Comparison of ENCODE assay signal across 8 cellular contexts in the genomic region with DNA sequence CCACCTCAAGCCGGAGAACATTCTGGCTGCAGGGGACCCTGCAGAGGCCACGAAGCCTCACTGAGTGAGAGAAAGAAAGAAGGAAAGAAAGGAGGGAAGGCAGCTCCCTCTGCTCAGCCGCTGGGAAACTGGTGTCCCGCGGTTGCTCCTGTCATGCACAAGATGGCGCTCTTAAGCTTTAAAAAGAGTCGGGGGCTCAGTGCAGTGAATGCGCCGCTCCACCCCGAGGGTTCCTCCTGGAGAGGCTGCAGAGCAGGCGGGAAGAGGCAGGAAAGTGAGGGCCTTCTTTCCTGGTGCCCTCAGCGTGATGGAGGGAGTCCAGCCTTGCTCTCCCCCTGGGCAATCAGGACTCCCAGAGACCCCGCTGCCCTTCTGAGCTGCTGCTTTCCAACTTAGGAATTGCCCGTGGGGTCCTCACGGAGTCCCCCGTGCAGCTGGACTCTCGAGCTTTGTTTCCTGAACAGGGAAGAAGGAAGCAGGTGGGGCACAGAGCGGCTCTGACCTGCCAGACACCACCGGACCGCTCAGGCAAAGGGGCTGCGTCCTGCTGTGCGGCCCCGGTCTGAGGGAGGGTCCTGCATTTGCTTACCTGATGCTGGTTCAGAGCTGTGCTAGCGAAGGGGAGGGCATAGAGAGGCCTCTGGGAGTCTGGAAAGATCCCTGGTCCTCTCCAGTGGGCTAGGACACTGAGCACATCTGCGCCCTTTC.
DNase-seq lines count a peak whose midpoint lies in the region; ATAC-seq lines count a peak whose summit lies in the region.

No MANE protein-coding gene starts in this region.

- H2AFZ ChIP-seq in neuronal stem cell (ENCODE audit: low read length): peak overlapping the region; percentile 57

- H3K9me3 Mint-ChIP-seq in activated T-helper 17 cell treated with anti-CD3 and anti-CD28 coated beads, Interleukin-2, amount 50 U/mL, for 72 hours: no peaks in the 10 kb centered on the region

- H3K4ac ChIP-seq in neuronal stem cell (ENCODE audit: low read length): no peak overlapping the region

- peak; percentile 21 for DNase-seq in activated T-cell treated with anti-CD3 and anti-CD28 coated beads for 48 hours (ENCODE audit: low read depth)
- no peak for DNase-seq in activated T-cell treated with anti-CD3 and anti-CD28 coated beads for 4 hours
- DNase-seq in NCI-H2171 (lab: John Stamatoyannopoulos, UW): peak; percentile 69
- peak; percentile 68 for DNase-seq in dermis blood vessel endothelial cell
- peak; percentile 70 for DNase-seq in neuronal stem cell (ENCODE audit: low spot score)
- DNase-seq in middle frontal gyrus (ENCODE audit: extremely low spot score, low spot score): no peak
- DNase-seq in GM19238 (ENCODE audit: insufficient read length, low spot score): no peak

- no peak overlapping the region for H3K4me3 Mint-ChIP-seq in activated T-helper 17 cell treated with anti-CD3 and anti-CD28 coated beads, Interleukin-2, amount 50 U/mL, for 72 hours

- no peak overlapping the region for H3K27ac ChIP-seq in neuronal stem cell (replicated peaks; ENCODE audit: low read length)

- H3K18ac ChIP-seq in neuronal stem cell (ENCODE audit: low read length): peak overlapping the region; percentile 76

- H2BK120ac ChIP-seq in neuronal stem cell (ENCODE audit: low read depth, low read length): no peak overlapping the region

- no peak overlapping the region for H3K27ac Mint-ChIP-seq in activated T-helper 17 cell treated with anti-CD3 and anti-CD28 coated beads, Interleukin-2, amount 50 U/mL, for 72 hours

- no peak overlapping the region for H3K23ac ChIP-seq in neuronal stem cell (ENCODE audit: low read depth, low read length, poor library complexity)

- peak overlapping the region; percentile 84 for H2BK15ac ChIP-seq in neuronal stem cell (ENCODE audit: low read length)

- no CpG with 5 or more reads among the region's 25 CpGs for WGBS in neuronal stem cell (ENCODE audit: extremely low coverage in 2 of 2, insufficient read length in 2 of 2, insufficient replicate concordance in 1 of 2), 2 donors

- no peak overlapping the region for H2BK12ac ChIP-seq in neuronal stem cell (ENCODE audit: low read length)

- H3K9me3 ChIP-seq in neuronal stem cell (replicated peaks in 1 of 2; ENCODE audit: control insufficient read depth in 2 of 2, insufficient read depth in 1 of 2, low read depth in 1 of 2, low read length in 2 of 2): no peaks in the 10 kb centered on the region

- no peak overlapping the region for H3K4me2 ChIP-seq in neuronal stem cell (ENCODE audit: insufficient read depth, low read length, poor library complexity, severe bottlenecking)

- no peak overlapping the region for H4K8ac ChIP-seq in neuronal stem cell (ENCODE audit: low read depth, low read length)

- H3K9ac ChIP-seq in neuronal stem cell (ENCODE audit: low read depth, low read length, poor library complexity): no peak overlapping the region

- no peaks in the 10 kb centered on the region for H3K4me1 Mint-ChIP-seq in activated T-helper 17 cell treated with anti-CD3 and anti-CD28 coated beads, Interleukin-2, amount 50 U/mL, for 72 hours

- H2AK5ac ChIP-seq in neuronal stem cell (ENCODE audit: low read depth, low read length): peak overlapping the region; percentile 15

- no peaks in the 10 kb centered on the region for H3K36me3 Mint-ChIP-seq in activated T-helper 17 cell treated with anti-CD3 and anti-CD28 coated beads, Interleukin-2, amount 50 U/mL, for 72 hours (ENCODE audit: low read depth)

- H3K36me3 ChIP-seq in neuronal stem cell (replicated peaks in 1 of 2; ENCODE audit: control insufficient read depth in 2 of 2, insufficient read depth in 2 of 2, low read length in 2 of 2): no peaks in the 10 kb centered on the region

- H3K4me1 ChIP-seq in neuronal stem cell (ENCODE audit: control insufficient read depth in 2 of 2, insufficient read depth in 1 of 2, low read depth in 1 of 2, low read length in 2 of 2): peaks cover 0 to 2% of the 10 kb centered on the region in 2 donors

- H3K14ac ChIP-seq in neuronal stem cell (ENCODE audit: low read length): peak overlapping the region; percentile 59

- H2BK5ac ChIP-seq in neuronal stem cell (ENCODE audit: low read length): no peak overlapping the region

- ATAC-seq in activated T-helper 17 cell treated with anti-CD3 and anti-CD28 coated beads, Interleukin-2, amount 50 U/mL, for 72 hours (replicated peaks): no peak

- H3K27me3 ChIP-seq in neuronal stem cell (ENCODE audit: control insufficient read depth in 3 of 3, insufficient read depth in 3 of 3, low read depth in 1 of 3, low read length in 3 of 3): peaks cover 0 to 14% (median 0%) of the 10 kb centered on the region in 3 experiments

- H4K91ac ChIP-seq in neuronal stem cell (ENCODE audit: low read depth, low read length, poor library complexity): no peak overlapping the region

- no peaks in the 10 kb centered on the region for H3K79me1 ChIP-seq in neuronal stem cell (ENCODE audit: low read depth, low read length)

- no peak overlapping the region for H3K4me3 ChIP-seq in neuronal stem cell (ENCODE audit: low read length in 2 of 2)

- peaks cover 44% of the 10 kb centered on the region for H3K27me3 Mint-ChIP-seq in activated T-helper 17 cell treated with anti-CD3 and anti-CD28 coated beads, Interleukin-2, amount 50 U/mL, for 72 hours

Comparison
In these comparisons a context has a peak if more than half of its experiments do, and no peak if none do; other contexts are left out.
1. DNase-seq: peak in activated T-cell treated with anti-CD3 and anti-CD28 coated beads for 48 hours (single experiment), NCI-H2171 (single experiment), dermis blood vessel endothelial cell (single experiment) and neuronal stem cell (single experiment); none in activated T-cell treated with anti-CD3 and anti-CD28 coated beads for 4 hours (single experiment), middle frontal gyrus (single experiment) and GM19238 (single experiment).